In genomic region chr4:77800077-77800476, GRCh38 we compare ENCODE assay signal across 21 cellular contexts. TPM values are rescaled to one million over a fixed set of nuclear protein-coding genes. Genes with fewer than 3 reads are reported as not detected.
DNase-seq lines count a peak whose midpoint lies in the region; ATAC-seq and TF ChIP-seq lines count a peak whose summit lies in the region.
"Had no signal": no experiment of that assay in that cellular context is flagged by ENCODE, and none has a peak within 500 bp of the region (broad histone marks: within the 10 kb centered on the region; RNA-seq: fewer than 3 reads in every experiment).

No MANE protein-coding gene starts in this region.

- 97 to 99% methylated on average over 2 of the region's 2 CpGs for WGBS in heart right ventricle, 2 donors

- no peak for DNase-seq in heart right ventricle
- no peak for DNase-seq in left ventricle myocardium superior
- no peak for DNase-seq in WTC11 (ENCODE audit: low spot score)
- DNase-seq in naive thymus-derived CD8-positive, alpha-beta T cell = no peak
- no peak for DNase-seq in uterus
- no peak for DNase-seq in pons (ENCODE audit: low spot score)
- DNase-seq: activated naive CD4-positive, alpha-beta T cell treated with anti-CD3 and anti-CD28 coated beads, Interleukin-2, amount 50 U/mL, for 16 hours; cerebellar nuclear complex; erythroblast; foreskin melanocyte; kidney; NCI-H1105 treated with DMSO at 0.1 percent for 48 hours; NCI-H2081 treated with DMSO at 0.1 percent for 48 hours; NCI-H446 treated with DMSO at 0.1 percent for 48 hours; NK-92 treated with Interleukin-12 subunit alpha and Interleukin-12 subunit beta, amount 100 ng/mL, for 24 hours; occipital lobe; Peyer's patch had no signal

- no peak overlapping the region for H3K4me3 ChIP-seq in heart right ventricle
- H3K4me3 ChIP-seq in uterus = no peak overlapping the region
- H3K4me3 ChIP-seq: HAP-1, Peyer's patch, SJSA1 had no signal

- H3K4me1 ChIP-seq in heart right ventricle = peaks cover 0 to 77% (median 33%) of the 10 kb centered on the region in 9 donors
- H3K4me1 ChIP-seq in uterus = peaks cover 5 to 16% of the 10 kb centered on the region in 2 donors

- H3K9me3 Mint-ChIP-seq in WTC11 = peaks cover 10% of the 10 kb centered on the region
- peaks cover 0 to 8% (median 0%) of the 10 kb centered on the region in 9 donors for H3K9me3 Mint-ChIP-seq in naive thymus-derived CD8-positive, alpha-beta T cell

- POLR2A ChIA-PET in WTC11 (lab: Charles Lee) = no interaction called here
- POLR2A ChIA-PET in naive thymus-derived CD8-positive, alpha-beta T cell (lab: Charles Lee) = interaction anchor here (0.8 to 2.3 kb wide), 6 partner anchors 10 to 62 kb away, joined by 4 to 23 read pairs (median 13); partner anchors contain the start of genes CNOT6L and MRPL1

- TF ChIP-seq CTCF in heart right ventricle (IDR thresholded peaks at IDR 0.05) (no peak), WTC11 (IDR thresholded peaks at IDR 0.05) (no peak), uterus (IDR thresholded peaks at IDR 0.05) (no peak)

- peaks cover 0 to 3% (median 0%) of the 10 kb centered on the region in 9 donors for H3K36me3 ChIP-seq in heart right ventricle
- H3K36me3 ChIP-seq in uterus = no peaks in the 10 kb centered on the region
- H3K36me3 ChIP-seq: HAP-1, Peyer's patch, SJSA1 had no signal

- H3K4me1 Mint-ChIP-seq in WTC11 = peaks cover 13% of the 10 kb centered on the region
- H3K4me1 Mint-ChIP-seq in naive thymus-derived CD8-positive, alpha-beta T cell = peaks cover 36 to 97% (median 78%) of the 10 kb centered on the region in 4 donors

- intact Hi-C loops in heart right ventricle (cut with DNase I) = no loop called here
- intact Hi-C loops in left ventricle myocardium superior (cut with micrococcal nuclease) = no loop called here
- intact Hi-C loops in uterus (cut with DNase I; ENCODE audit: low total_unique reads) = no loop called here

- peak overlapping the region in 9 of 10 donors; percentile 15 to 71 (median 57) for H3K27ac ChIP-seq in heart right ventricle
- peak overlapping the region; percentile 20 to 39 for H3K27ac ChIP-seq in uterus
- H3K27ac ChIP-seq: SJSA1, VCaP had no signal

- no peaks in the 10 kb centered on the region for H3K27me3 ChIP-seq in heart right ventricle
- no peaks in the 10 kb centered on the region for H3K27me3 ChIP-seq in uterus
- H3K27me3 ChIP-seq: Peyer's patch, SJSA1 had no signal

- no peaks in the 10 kb centered on the region for H3K27me3 Mint-ChIP-seq in WTC11 (ENCODE audit: low read depth)
- H3K27me3 Mint-ChIP-seq in naive thymus-derived CD8-positive, alpha-beta T cell = no peaks in the 10 kb centered on the region

- ATAC-seq in heart right ventricle = no peak
- ATAC-seq in left ventricle myocardium superior = no peak
- no peak for ATAC-seq in WTC11
- ATAC-seq in naive thymus-derived CD8-positive, alpha-beta T cell = no peak
- no peak for ATAC-seq in esophagus mucosa

- no peak overlapping the region for H3K4me3 Mint-ChIP-seq in WTC11
- peak overlapping the region in 7 of 10 donors; percentile 14 to 76 (median 54) for H3K4me3 Mint-ChIP-seq in naive thymus-derived CD8-positive, alpha-beta T cell

- no peak for TF ChIP-seq POLR2A in uterus (IDR thresholded peaks at IDR 0.05)

- peaks cover 8% of the 10 kb centered on the region; the same call in 1 of the 2 replicates for H3K36me3 Mint-ChIP-seq in WTC11
- H3K36me3 Mint-ChIP-seq in naive thymus-derived CD8-positive, alpha-beta T cell = peaks cover 10 to 38% (median 21%) of the 10 kb centered on the region in 3 donors

- H3K9me3 ChIP-seq in heart right ventricle = peaks cover 0 to 14% (median 0%) of the 10 kb centered on the region in 11 donors
- H3K9me3 ChIP-seq in uterus = no peaks in the 10 kb centered on the region
- H3K9me3 ChIP-seq: HAP-1, Peyer's patch, SJSA1 had no signal

- no peak overlapping the region for H3K27ac Mint-ChIP-seq in WTC11
- H3K27ac Mint-ChIP-seq in naive thymus-derived CD8-positive, alpha-beta T cell = peak overlapping the region in 8 of 10 donors; percentile 47 to 97 (median 70)

- CTCF ChIA-PET in WTC11 (lab: Charles Lee) = interaction anchor here (0.6 to 1.5 kb wide), 2 partner anchors 18 to 705 kb away, joined by 3 to 6 read pairs; no protein-coding TSS in a partner anchor

TF ChIP-seq in WTC11, 78 proteins besides CTCF, POLR2A, EP300 and RAD21:
- TF ChIP-seq NR1H2 (CRISPR knock-in tag; IDR thresholded peaks at IDR 0.05) (no peak), ZNF121 (CRISPR knock-in tag; IDR thresholded peaks at IDR 0.05) (peak; percentile 71; the same call in 1 of the 2 replicates), GTF2I (CRISPR knock-in tag; conservative IDR thresholded peaks at IDR 0.05) (0 out of 2 replicates have a peak, but pooled peaks have one; percentile 33)

RNA-seq across cellular contexts. Expression of gene CNOT6L, which starts 19.1 kb away (rescaled TPM):
- total RNA-seq in heart right ventricle (10 to 100 TPM; 13.8 to 32.2 (median 23.4) TPM), left ventricle myocardium superior (24.0 TPM), WTC11 (2021) (19.5 to 21.6 TPM (median 20.1 TPM) in 3 replicates), uterus (10 to 100 TPM in 3 of 4 donors, 1 to 10 TPM in 1; 6.7 to 63.2 (median 45.9) TPM), esophagus mucosa (30.9 TPM)
- 1 to 10 TPM; 3.2 to 3.5 TPM for polyA plus RNA-seq in heart right ventricle
- total RNA-seq in naive thymus-derived CD8-positive, alpha-beta T cell = 100 to 1,000 TPM; 227 to 231 TPM
- polyA plus RNA-seq in naive thymus-derived CD8-positive, alpha-beta T cell = 10 to 100 TPM; 58.3 to 61.5 (median 60.2) TPM
